In the genomic region with DNA sequence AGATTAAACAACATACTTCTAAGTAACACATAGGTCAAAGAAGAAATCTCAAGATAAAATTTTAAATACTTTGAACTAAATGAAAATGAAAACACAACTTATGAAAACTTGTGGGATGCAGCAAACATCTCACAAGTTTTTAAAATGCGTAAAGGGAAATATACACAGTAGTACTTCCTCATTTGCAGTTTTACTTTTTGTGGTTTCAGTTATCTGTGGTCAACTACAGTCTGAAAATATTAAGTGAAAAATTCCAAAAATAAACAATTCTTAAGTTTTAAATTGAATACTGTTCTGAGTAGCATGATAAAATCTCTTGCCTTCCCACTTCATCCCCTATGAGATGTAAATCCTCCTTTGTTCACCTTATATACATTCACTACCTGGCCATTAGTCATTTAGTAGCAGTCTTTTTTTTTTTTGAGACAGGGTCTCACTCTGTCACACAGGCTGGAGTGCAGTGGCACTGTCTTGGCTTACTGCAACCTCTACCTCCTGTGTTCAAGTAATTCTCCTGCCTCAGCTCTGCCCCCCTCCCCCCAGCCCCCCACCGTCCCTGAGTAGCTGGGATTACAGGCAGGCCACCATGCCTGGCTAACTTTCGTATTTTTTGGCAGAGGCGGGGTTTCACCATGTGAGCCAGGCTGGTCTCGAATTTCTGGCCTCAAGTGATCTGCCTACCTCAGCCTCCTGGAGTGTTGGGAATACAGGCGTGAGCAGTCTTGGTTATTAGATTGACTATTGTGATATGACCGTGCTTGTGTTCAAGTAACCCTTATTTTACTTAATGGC, we compare ENCODE assay signal across 12 cellular contexts.
DNase-seq lines count a peak whose midpoint lies in the region; ATAC-seq, FAIRE-seq and TF ChIP-seq lines count a peak whose summit lies in the region.
"Had no signal": no experiment of that assay in that cellular context is flagged by ENCODE, and none has a peak within 500 bp of the region (broad histone marks: within the 10 kb centered on the region; RNA-seq: fewer than 3 reads in every experiment).

No MANE protein-coding gene starts in this region.

- H3K36me3 Mint-ChIP-seq in activated CD8-positive, alpha-beta T cell treated with anti-CD3 and anti-CD28 coated beads for 36 hours (ENCODE audit: low read depth): peaks cover 35% of the 10 kb centered on the region
- peaks cover 12% of the 10 kb centered on the region; the same call in 1 of the 2 replicates for H3K36me3 Mint-ChIP-seq in HFFc6 (ENCODE audit: low read depth)

- WGBS in thyroid gland, 2 donors: 68 to 77% methylated on average over 7 of the region's 7 CpGs
- WGBS in ovary, 3 donors: 72 to 80% (median 78%) methylated on average over 7 of the region's 7 CpGs

- FAIRE-seq in H54 (lab: Jason Lieb, UNC): no peak

- peak overlapping the region; percentile 76 for H3K27ac Mint-ChIP-seq in activated CD8-positive, alpha-beta T cell treated with anti-CD3 and anti-CD28 coated beads for 36 hours
- no peak overlapping the region for H3K27ac Mint-ChIP-seq in HFFc6

- POLR2A ChIA-PET in activated CD8-positive, alpha-beta T cell treated with anti-CD3 and anti-CD28 coated beads for 36 hours (lab: Charles Lee): no interaction called here

- no peaks in the 10 kb centered on the region for H3K27me3 Mint-ChIP-seq in activated CD8-positive, alpha-beta T cell treated with anti-CD3 and anti-CD28 coated beads for 36 hours
- peaks cover 7% of the 10 kb centered on the region; the same call in 1 of the 2 replicates for H3K27me3 Mint-ChIP-seq in HFFc6 (ENCODE audit: insufficient read depth)

- no peaks in the 10 kb centered on the region for H3K27me3 ChIP-seq in thyroid gland
- no peaks in the 10 kb centered on the region for H3K27me3 ChIP-seq in ovary

- H3K4me1 ChIP-seq in thyroid gland (no peaks in the 10 kb centered on the region), ovary (ENCODE audit: insufficient read depth) (no peaks in the 10 kb centered on the region)

- ATAC-seq in GM18502 (IDR thresholded peaks at IDR 0.05; ENCODE audit: poor library complexity, unreplicated experiment): peak; percentile 97
- peak; percentile 99 for ATAC-seq in GM21390 (IDR thresholded peaks at IDR 0.05; ENCODE audit: unreplicated experiment)
- peak; percentile 98 for ATAC-seq in HG03175 (IDR thresholded peaks at IDR 0.05; ENCODE audit: unreplicated experiment)
- ATAC-seq in activated CD8-positive, alpha-beta T cell treated with anti-CD3 and anti-CD28 coated beads for 36 hours: no peak

- CTCF ChIA-PET in activated CD8-positive, alpha-beta T cell treated with anti-CD3 and anti-CD28 coated beads for 36 hours (lab: Charles Lee): no interaction called here

- no peak for TF ChIP-seq EP300 in ovary (IDR thresholded peaks at IDR 0.05)

- peaks cover 31% of the 10 kb centered on the region for H3K4me1 Mint-ChIP-seq in activated CD8-positive, alpha-beta T cell treated with anti-CD3 and anti-CD28 coated beads for 36 hours (ENCODE audit: low read depth)
- H3K4me1 Mint-ChIP-seq in HFFc6 (ENCODE audit: low read depth): no peaks in the 10 kb centered on the region

- no peak for DNase-seq in activated CD8-positive, alpha-beta T cell treated with anti-CD3 and anti-CD28 coated beads for 36 hours
- DNase-seq in H54 (ENCODE audit: insufficient read length, low spot score) (no peak), HFFc6 (no peak), thyroid gland (no peak), ovary (no peak)
- DNase-seq: caudate nucleus, T-helper 9 cell had no signal

- TF ChIP-seq POLR2A in H54 (IDR thresholded peaks at IDR 0.05; ENCODE audit: low read depth, low read length) (no peak), thyroid gland (IDR thresholded peaks at IDR 0.05) (no peak), ovary (IDR thresholded peaks at IDR 0.05) (no peak)

- H3K9me3 Mint-ChIP-seq in activated CD8-positive, alpha-beta T cell treated with anti-CD3 and anti-CD28 coated beads for 36 hours: peaks cover 48% of the 10 kb centered on the region
- H3K9me3 Mint-ChIP-seq in HFFc6: peaks cover 27% of the 10 kb centered on the region

- H3K9me3 ChIP-seq in thyroid gland (no peaks in the 10 kb centered on the region), ovary (no peaks in the 10 kb centered on the region)
- H3K9me3 ChIP-seq: thoracic aorta had no signal

- H3K36me3 ChIP-seq in thyroid gland: no peaks in the 10 kb centered on the region
- H3K36me3 ChIP-seq in ovary: no peaks in the 10 kb centered on the region
- H3K36me3 ChIP-seq: thoracic aorta had no signal

- H3K27ac ChIP-seq in thyroid gland (no peak overlapping the region), ovary (no peak overlapping the region)
- H3K27ac ChIP-seq: thoracic aorta had no signal

- H3K4me3 ChIP-seq in thyroid gland (replicated peaks in 1 of 3) (no peak overlapping the region), ovary (no peak overlapping the region)
- H3K4me3 ChIP-seq: skin epidermis, thoracic aorta had no signal

- intact Hi-C loops in activated CD8-positive, alpha-beta T cell treated with anti-CD3 and anti-CD28 coated beads for 36 hours (cut with micrococcal nuclease): no loop called here
- intact Hi-C loops in thyroid gland (cut with DNase I) (no loop called here), ovary (cut with DNase I) (no loop called here)

- H3K4me3 Mint-ChIP-seq in activated CD8-positive, alpha-beta T cell treated with anti-CD3 and anti-CD28 coated beads for 36 hours: no peak overlapping the region
- H3K4me3 Mint-ChIP-seq in HFFc6: no peak overlapping the region

- no peak for TF ChIP-seq CTCF in activated CD8-positive, alpha-beta T cell treated with anti-CD3 and anti-CD28 coated beads for 36 hours (IDR thresholded peaks at IDR 0.05)
- TF ChIP-seq CTCF in HFFc6 (IDR thresholded peaks at IDR 0.05): no peak
- TF ChIP-seq CTCF in thyroid gland (IDR thresholded peaks at IDR 0.05): no peak
- no peak for TF ChIP-seq CTCF in ovary (IDR thresholded peaks at IDR 0.05)
